In the genomic region with DNA sequence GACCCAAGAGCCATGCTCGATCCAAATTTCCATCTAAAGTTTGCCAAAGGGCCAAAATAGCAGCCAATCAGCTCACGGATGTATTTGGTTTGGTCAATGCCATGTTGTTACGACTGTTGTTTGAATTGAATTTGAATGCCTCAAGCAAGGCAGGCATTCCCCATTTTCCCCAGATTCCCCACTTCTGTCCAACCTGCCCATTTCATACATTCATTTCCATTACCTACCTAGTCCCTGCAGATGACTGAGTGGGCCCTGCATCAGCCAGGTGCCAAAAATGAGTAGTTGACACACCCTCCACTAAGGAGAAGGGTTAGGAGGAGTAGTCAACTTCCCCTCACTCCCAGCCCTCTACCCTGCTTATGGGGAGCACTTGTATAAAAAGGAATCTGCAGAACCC, we compare ENCODE assay signal across 1 cellular context.
TF ChIP-seq lines count a peak whose summit lies in the region.

No MANE protein-coding gene starts in this region.

TF ChIP-seq in HCT116, 20 proteins besides CTCF, POLR2A, EP300 and RAD21 (continued from another document):
- TF ChIP-seq ELF1 (IDR thresholded peaks at IDR 0.05; ENCODE audit: borderline replicate concordance, low read depth): no peak
